21 cellular contexts compared by ENCODE assay signal in genomic region chr1:170424346-170424745, GRCh38.
A peak's percentile ranks its signal among the peaks of the same experiment; 100 is the strongest.
DNase-seq lines count a peak whose midpoint lies in the region; ATAC-seq and TF ChIP-seq lines count a peak whose summit lies in the region.
"Had no signal": no experiment of that assay in that cellular context is flagged by ENCODE, and none has a peak within 500 bp of the region (broad histone marks: within the 10 kb centered on the region; RNA-seq: fewer than 3 reads in every experiment).

No MANE protein-coding gene starts in this region.

- H3K27ac Mint-ChIP-seq in stimulated activated naive CD8-positive, alpha-beta T cell treated with anti-CD3 and anti-CD28 coated beads, Interleukin-15, amount 100 ng/mL, for 72 hours: no peak overlapping the region
- H3K27ac Mint-ChIP-seq: CD4-positive, alpha-beta memory T cell had no signal

- no peak for TF ChIP-seq POLR2A in testis (IDR thresholded peaks at IDR 0.05)

- H3K27ac ChIP-seq in testis: no peak overlapping the region
- H3K27ac ChIP-seq: BLaER1 treated with 17β-estradiol and CSF1 and Interleukin-3, amounts not matched to agents 10 nM and 100 nM; KMS-11; RWPE1 had no signal

- no peaks in the 10 kb centered on the region for H3K36me3 ChIP-seq in testis (ENCODE audit: low read depth, missing control alignments)
- H3K36me3 ChIP-seq: BLaER1 treated with 17β-estradiol and CSF1 and Interleukin-3, amounts not matched to agents 10 nM and 100 nM had no signal

- H3K9me3 ChIP-seq in testis: no peaks in the 10 kb centered on the region
- H3K9me3 ChIP-seq: BLaER1 treated with 17β-estradiol and CSF1 and Interleukin-3, amounts not matched to agents 10 nM and 100 nM; Caco-2; SK-N-SH had no signal

- CTCF ChIA-PET in HEK293T (lab: Yijun Ruan, JAX): no interaction called here

- H3K4me1 Mint-ChIP-seq in stimulated activated naive CD8-positive, alpha-beta T cell treated with anti-CD3 and anti-CD28 coated beads, Interleukin-15, amount 100 ng/mL, for 72 hours: no peaks in the 10 kb centered on the region
- H3K4me1 Mint-ChIP-seq: CD4-positive, alpha-beta memory T cell had no signal

- no peak for TF ChIP-seq CTCF in testis (IDR thresholded peaks at IDR 0.05)

- no peaks in the 10 kb centered on the region for H3K4me1 ChIP-seq in testis
- H3K4me1 ChIP-seq: BLaER1 treated with 17β-estradiol and CSF1 and Interleukin-3, amounts not matched to agents 10 nM and 100 nM; Caco-2 had no signal

- POLR2A ChIA-PET in HEK293T (lab: Yijun Ruan, JAX): no interaction called here

- no peak overlapping the region for H3K4me3 Mint-ChIP-seq in stimulated activated naive CD8-positive, alpha-beta T cell treated with anti-CD3 and anti-CD28 coated beads, Interleukin-15, amount 100 ng/mL, for 72 hours
- H3K4me3 Mint-ChIP-seq: CD4-positive, alpha-beta memory T cell had no signal

- intact Hi-C loops in testis (cut with DNase I; ENCODE audit: low total_unique reads): no loop called here

- WGBS in testis, 2 donors: 83 to 86% methylated on average over 1 of the region's 1 CpG

- DNase-seq in ELR (ENCODE audit: low read depth) (peak; percentile 1), RPMI7951 (ENCODE audit: low read depth) (peak; percentile 38), fibroblast of peridontal ligament (ENCODE audit: extremely low read depth) (peak; percentile 48), testis (no peak), HEK293T (ENCODE audit: extremely low spot score) (no peak)
- no peak for DNase-seq in stimulated activated naive CD8-positive, alpha-beta T cell treated with anti-CD3 and anti-CD28 coated beads, Interleukin-15, amount 100 ng/mL, for 72 hours
- no peak for DNase-seq in stimulated activated CD8-positive, alpha-beta memory T cell treated with anti-CD3 and anti-CD28 coated beads, Interleukin-4, amount 100 ng/mL, for 48 hours
- DNase-seq: Caco-2; CD4-positive, alpha-beta memory T cell; DMS 273 treated with DMSO at 0.1 percent for 48 hours; GF-D8; NCI-H1105; NCI-H1694; NCI-H2081; NCI-H2171; NCI-H526; SIG-M5; SK-N-SH had no signal

- H3K27me3 ChIP-seq in testis: no peaks in the 10 kb centered on the region
- H3K27me3 ChIP-seq: BLaER1 treated with 17β-estradiol and CSF1 and Interleukin-3, amounts not matched to agents 10 nM and 100 nM had no signal

- H3K27me3 Mint-ChIP-seq in stimulated activated naive CD8-positive, alpha-beta T cell treated with anti-CD3 and anti-CD28 coated beads, Interleukin-15, amount 100 ng/mL, for 72 hours: peaks cover 34% of the 10 kb centered on the region

- no peak overlapping the region for H3K4me3 ChIP-seq in testis
- H3K4me3 ChIP-seq: BLaER1 treated with 17β-estradiol and CSF1 and Interleukin-3, amounts not matched to agents 10 nM and 100 nM had no signal

- ATAC-seq in stimulated activated naive CD8-positive, alpha-beta T cell treated with anti-CD3 and anti-CD28 coated beads, Interleukin-15, amount 100 ng/mL, for 72 hours: no peak

- H3K9me3 Mint-ChIP-seq in stimulated activated naive CD8-positive, alpha-beta T cell treated with anti-CD3 and anti-CD28 coated beads, Interleukin-15, amount 100 ng/mL, for 72 hours: peaks cover 3 to 24% of the 10 kb centered on the region in 2 donors

TF ChIP-seq in HEK293T, 16 proteins besides CTCF, POLR2A, EP300 and RAD21:
- TF ChIP-seq SUZ12 (IDR thresholded peaks at IDR 0.05) (no peak), L3MBTL2 (conservative IDR thresholded peaks at IDR 0.05) (no peak), FOXA1 (IDR thresholded peaks at IDR 0.05) (no peak), SP1 (IDR thresholded peaks at IDR 0.05) (no peak), FOXM1 (IDR thresholded peaks at IDR 0.05; ENCODE audit: borderline replicate concordance) (no peak), LEF1 (IDR thresholded peaks at IDR 0.05; ENCODE audit: borderline replicate concordance) (no peak), ELF4 (IDR thresholded peaks at IDR 0.05) (no peak), CTBP1 (IDR thresholded peaks at IDR 0.05; ENCODE audit: borderline replicate concordance) (no peak), BHLHE40 (IDR thresholded peaks at IDR 0.05; ENCODE audit: borderline replicate concordance) (no peak), HDGF (IDR thresholded peaks at IDR 0.05; ENCODE audit: borderline replicate concordance) (no peak), TARDBP (IDR thresholded peaks at IDR 0.05) (no peak), FOXK2 (IDR thresholded peaks at IDR 0.05) (no peak), NFRKB (IDR thresholded peaks at IDR 0.05) (no peak), ARNT (IDR thresholded peaks at IDR 0.05) (no peak), ZNF384 (IDR thresholded peaks at IDR 0.05) (no peak)
- TF ChIP-seq, protein P1, sequence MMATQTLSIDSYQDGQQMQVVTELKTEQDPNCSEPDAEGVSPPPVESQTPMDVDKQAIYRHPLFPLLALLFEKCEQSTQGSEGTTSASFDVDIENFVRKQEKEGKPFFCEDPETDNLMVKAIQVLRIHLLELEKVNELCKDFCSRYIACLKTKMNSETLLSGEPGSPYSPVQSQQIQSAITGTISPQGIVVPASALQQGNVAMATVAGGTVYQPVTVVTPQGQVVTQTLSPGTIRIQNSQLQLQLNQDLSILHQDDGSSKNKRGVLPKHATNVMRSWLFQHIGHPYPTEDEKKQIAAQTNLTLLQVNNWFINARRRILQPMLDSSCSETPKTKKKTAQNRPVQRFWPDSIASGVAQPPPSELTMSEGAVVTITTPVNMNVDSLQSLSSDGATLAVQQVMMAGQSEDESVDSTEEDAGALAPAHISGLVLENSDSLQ (IDR thresholded peaks at IDR 0.05): no peak

Comparison
In these comparisons a context has a peak if more than half of its experiments do, and no peak if none do; other contexts are left out.
1. DNase-seq: peak in ELR (single experiment), RPMI7951 (single experiment) and fibroblast of peridontal ligament (single experiment); none in testis (single experiment), stimulated activated naive CD8-positive, alpha-beta T cell treated with anti-CD3 and anti-CD28 coated beads, Interleukin-15, amount 100 ng/mL, for 72 hours (0 of 2), stimulated activated CD8-positive, alpha-beta memory T cell treated with anti-CD3 and anti-CD28 coated beads, Interleukin-4, amount 100 ng/mL, for 48 hours (single experiment) and HEK293T (single experiment).